ENCODE assay signal across 10 cellular contexts in the genomic region with DNA sequence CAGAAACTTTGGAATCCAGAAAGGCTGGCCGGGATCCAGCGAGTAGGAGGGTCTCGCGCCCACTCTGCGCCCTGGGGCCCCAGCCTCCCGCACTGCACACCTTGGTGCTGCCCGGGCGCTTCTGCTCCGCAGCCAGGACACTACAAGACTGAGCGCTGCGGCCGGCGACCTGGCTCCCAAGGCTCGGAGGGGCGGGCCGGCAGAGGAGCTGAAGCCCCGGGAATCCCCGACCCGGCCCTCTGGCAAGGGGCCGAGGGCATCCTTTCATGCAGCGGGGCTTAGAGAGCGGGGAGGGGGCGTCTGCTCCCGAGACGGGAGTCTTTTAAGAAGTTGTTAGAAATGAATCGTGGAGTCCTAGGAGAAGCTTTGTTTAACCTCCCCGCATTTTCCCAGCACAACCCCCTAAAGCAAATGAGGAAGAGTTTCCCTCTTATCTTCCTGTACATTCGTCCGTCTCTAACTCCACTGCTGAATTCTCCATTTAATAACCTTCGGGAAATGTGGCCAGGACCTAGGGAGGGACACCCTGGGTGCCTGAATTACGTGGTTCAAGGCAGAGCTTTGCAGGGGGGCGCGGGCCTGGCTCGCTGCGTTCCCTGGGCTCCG. TPM values are rescaled to one million over a fixed set of nuclear protein-coding genes. Genes with fewer than 3 reads are reported as not detected.
A peak's percentile ranks its signal among the peaks of the same experiment; 100 is the strongest.
DNase-seq lines count a peak whose midpoint lies in the region; ATAC-seq and TF ChIP-seq lines count a peak whose summit lies in the region.
"Had no signal": no experiment of that assay in that cellular context is flagged by ENCODE, and none has a peak within 500 bp of the region (broad histone marks: within the 10 kb centered on the region; RNA-seq: fewer than 3 reads in every experiment).

No MANE protein-coding gene starts in this region.

- no peak overlapping the region for H3K27ac ChIP-seq in ascending aorta
- no peak overlapping the region for H3K27ac ChIP-seq in rectal smooth muscle tissue (ENCODE audit: low read depth, low read length)

- H3K9me3 ChIP-seq in ascending aorta (no peaks in the 10 kb centered on the region), iPS-15b (ENCODE audit: control insufficient read depth, insufficient read depth, low read length) (no peaks in the 10 kb centered on the region)

- H3K9ac ChIP-seq in iPS-15b (ENCODE audit: low read depth, low read length): no peak overlapping the region
- no peak overlapping the region for H3K9ac ChIP-seq in rectal smooth muscle tissue (ENCODE audit: low read length)

- H3K4me3 ChIP-seq in ascending aorta (peak overlapping the region; percentile 53 to 65), iPS-15b (ENCODE audit: low read depth, low read length) (peak overlapping the region; percentile 41), rectal smooth muscle tissue (ENCODE audit: low read length) (peak overlapping the region; percentile 58)

- no peak for TF ChIP-seq CTCF in ascending aorta (IDR thresholded peaks at IDR 0.05)

- in situ Hi-C loops in G401 (cut with HindIII; ENCODE audit: low sequenced_read_pairs): no loop called here

- H3K27me3 ChIP-seq in ascending aorta (peaks cover 8% of the 10 kb centered on the region), iPS-15b (ENCODE audit: control insufficient read depth, insufficient read depth, low read length) (peaks cover 69% of the 10 kb centered on the region), rectal smooth muscle tissue (ENCODE audit: control insufficient read depth, insufficient read depth, low read length) (peaks cover 3% of the 10 kb centered on the region)

- peak; percentile 63 for DNase-seq in G401 (ENCODE audit: low spot score)
- no peak for DNase-seq in ascending aorta (ENCODE audit: low spot score in 2 of 2)
- no peak for DNase-seq in central memory CD4-positive, alpha-beta T cell
- no peak for DNase-seq in left lobe of liver (ENCODE audit: low spot score)
- DNase-seq: activated naive CD4-positive, alpha-beta T cell treated with anti-CD3 and anti-CD28 coated beads, Interleukin-2, amount 10 ng/mL, durations not matched to agents 7 days and 5 days; IMR-90 had no signal

- H3K36me3 ChIP-seq in ascending aorta (no peaks in the 10 kb centered on the region), iPS-15b (ENCODE audit: control insufficient read depth, insufficient read depth, low read length) (no peaks in the 10 kb centered on the region), rectal smooth muscle tissue (ENCODE audit: control insufficient read depth, insufficient read depth, low read length) (no peaks in the 10 kb centered on the region)

- peaks cover 16 to 18% of the 10 kb centered on the region in 2 donors for H3K4me1 ChIP-seq in ascending aorta
- H3K4me1 ChIP-seq in iPS-15b (ENCODE audit: control insufficient read depth, insufficient read depth, low read length): no peaks in the 10 kb centered on the region
- no peaks in the 10 kb centered on the region for H3K4me1 ChIP-seq in rectal smooth muscle tissue (ENCODE audit: control insufficient read depth, insufficient read depth, low read length)

- intact Hi-C loops in ascending aorta (cut with DNase I): no loop called here

- ATAC-seq in HG03095 (IDR thresholded peaks at IDR 0.05; ENCODE audit: unreplicated experiment) (no peak), left lobe of liver (no peak), GM19328 (IDR thresholded peaks at IDR 0.05; ENCODE audit: unreplicated experiment) (no peak)

RNA-seq across cellular contexts. Expression of gene VWC2, which starts 1.1 kb away (rescaled TPM):
- not detected in 2 replicates for total RNA-seq in G401 (2014; rRNA removed; shearing (Covaris generic))
- total RNA-seq in ascending aorta: not detected
- not detected for total RNA-seq in left lobe of liver
- total RNA-seq: IMR-90 had no signal
